Comparison of ENCODE assay signal across 38 cellular contexts in the genomic region with DNA sequence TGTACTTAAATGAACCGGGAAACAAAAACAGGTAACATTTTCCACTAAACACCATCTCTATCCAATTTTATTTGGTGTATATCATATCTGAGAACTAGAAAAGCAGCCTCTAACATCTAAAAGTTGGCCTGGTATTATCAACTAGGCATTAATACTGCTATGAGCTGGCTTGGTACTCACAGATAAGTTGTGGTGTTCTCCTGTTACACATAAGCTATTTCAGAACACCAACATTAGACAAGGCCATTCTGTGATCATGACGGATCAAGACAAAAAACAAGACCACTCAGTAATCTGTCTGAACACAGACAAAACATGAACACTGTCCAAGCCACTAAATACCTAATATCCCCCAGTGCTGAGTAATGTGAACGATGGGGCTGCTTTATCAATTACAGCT. TPM values are rescaled to one million over a fixed set of nuclear protein-coding genes. Genes with fewer than 3 reads are reported as not detected.
"Had no signal": no experiment of that assay in that cellular context is flagged by ENCODE, and none has a peak within 500 bp of the region (broad histone marks: within the 10 kb centered on the region; RNA-seq: fewer than 3 reads in every experiment).

No MANE protein-coding gene starts in this region.

- ATAC-seq: activated naive CD4-positive, alpha-beta T cell treated with anti-CD3 and anti-CD28 coated beads, Interleukin-2, amount 50 U/mL, for 72 hours; activated T-cell treated with anti-CD3 and anti-CD28 coated beads, Interleukin-2, amount 50 U/mL, for 4 hours; body of pancreas; PC-3 had no signal

- H3K4me1 ChIP-seq: body of pancreas, Peyer's patch had no signal

- H3K9me3 ChIP-seq: adrenal gland, body of pancreas, MG63, Peyer's patch had no signal

- H3K27ac Mint-ChIP-seq: activated B cell treated with CpG ODN at 0.5 μM for 24 hours; activated CD4-positive, alpha-beta memory T cell treated with anti-CD3 and anti-CD28 coated beads for 36 hours; activated naive CD4-positive, alpha-beta T cell treated with anti-CD3 and anti-CD28 coated beads for 36 hours; activated naive CD4-positive, alpha-beta T cell treated with anti-CD3 and anti-CD28 coated beads, Interleukin-2, amount 50 U/mL, for 72 hours; activated T-helper 1 cell treated with anti-CD3 and anti-CD28 coated beads, Interleukin-12 subunit alpha, Interleukin-12 subunit beta, Interleukin-2, Interleukin-4 antibody, amounts not matched to agents 30 ng/mL and 10 ng/mL and 1 ng/mL, durations not matched to agents 14 hours and 24 hours and 36 hours had no signal

- H3K4me3 ChIP-seq: adrenal gland, body of pancreas, MG63, Peyer's patch had no signal

- FAIRE-seq: astrocyte, bronchial epithelial cell had no signal

- DNase-seq: activated B cell treated with CpG ODN at 0.5 μM for 24 hours; activated CD4-positive, alpha-beta memory T cell treated with anti-CD3 and anti-CD28 coated beads for 36 hours; activated CD4-positive, alpha-beta T cell treated with anti-CD3 and anti-CD28 coated beads for 4 hours; activated CD4-positive, alpha-beta T cell treated with anti-CD3 and anti-CD28 coated beads, Interleukin-2, amount 50 U/mL, for 1 hour; activated CD4-positive, CD25-positive, alpha-beta regulatory T cell treated with anti-CD3 and anti-CD28 coated beads, Interleukin-2, amount 50 U/mL, for 72 hours; activated CD8-positive, alpha-beta memory T cell treated with anti-CD3 and anti-CD28 coated beads, Interleukin-2, amount 50 U/mL, for 4 hours; activated gamma-delta T cell treated with Interleukin-2 at 50 U/mL for 16 hours; activated naive CD4-positive, alpha-beta T cell treated with anti-CD3 and anti-CD28 coated beads for 36 hours; activated T-cell treated with anti-CD3 and anti-CD28 coated beads for 4 hours; activated T-cell treated with anti-CD3 and anti-CD28 coated beads, Interleukin-2, amount 50 U/mL, for 4 hours; adrenal gland; body of pancreas; central memory CD4-positive, alpha-beta T cell; Kasumi-1; KG1; MG63; NCI-H1048; NCI-H1105 treated with DMSO at 0.1 percent for 48 hours; NCI-H1436; NCI-H1694 treated with DMSO at 0.1 percent for 48 hours; NCI-H2029; NCI-H2171 treated with DMSO at 0.1 percent for 48 hours; NCI-H2227 treated with DMSO at 0.1 percent for 48 hours; NCI-H446; NCI-H510A treated with DMSO at 0.1 percent for 48 hours; NCI-H69; PC-3; Peyer's patch; RPMI8226; SW 1271; T-helper 1 cell; T-helper 2 cell; T-helper 9 cell had no signal

- H3K36me3 Mint-ChIP-seq: activated CD4-positive, alpha-beta memory T cell treated with anti-CD3 and anti-CD28 coated beads for 36 hours had no signal

- H3K4me3 Mint-ChIP-seq: activated B cell treated with CpG ODN at 0.5 μM for 24 hours; activated CD4-positive, alpha-beta memory T cell treated with anti-CD3 and anti-CD28 coated beads for 36 hours; activated naive CD4-positive, alpha-beta T cell treated with anti-CD3 and anti-CD28 coated beads for 36 hours; activated T-cell treated with anti-CD3 and anti-CD28 coated beads, Interleukin-2, amount 50 U/mL, for 4 hours; activated T-helper 1 cell treated with anti-CD3 and anti-CD28 coated beads, Interleukin-12 subunit alpha, Interleukin-12 subunit beta, Interleukin-2, Interleukin-4 antibody, amounts not matched to agents 30 ng/mL and 10 ng/mL and 1 ng/mL, durations not matched to agents 14 hours and 24 hours and 36 hours had no signal

- H3K27ac ChIP-seq: body of pancreas, Peyer's patch, VCaP had no signal

- H3K27me3 ChIP-seq: adrenal gland, body of pancreas, Peyer's patch had no signal

- H3K9me3 Mint-ChIP-seq: activated B cell treated with CpG ODN at 0.5 μM for 24 hours; activated CD4-positive, alpha-beta memory T cell treated with anti-CD3 and anti-CD28 coated beads for 36 hours; activated naive CD4-positive, alpha-beta T cell treated with anti-CD3 and anti-CD28 coated beads for 36 hours; activated naive CD4-positive, alpha-beta T cell treated with anti-CD3 and anti-CD28 coated beads, Interleukin-2, amount 50 U/mL, for 72 hours; activated T-cell treated with anti-CD3 and anti-CD28 coated beads, Interleukin-2, amount 50 U/mL, for 4 hours; activated T-helper 1 cell treated with anti-CD3 and anti-CD28 coated beads, Interleukin-12 subunit alpha, Interleukin-12 subunit beta, Interleukin-2, Interleukin-4 antibody, amounts not matched to agents 30 ng/mL and 10 ng/mL and 1 ng/mL, durations not matched to agents 14 hours and 24 hours and 36 hours had no signal

- H3K36me3 ChIP-seq: adrenal gland, MG63, Peyer's patch had no signal

- H3K27me3 Mint-ChIP-seq: activated B cell treated with CpG ODN at 0.5 μM for 24 hours had no signal

RNA-seq across cellular contexts. Expression of a gene that starts 11.9 kb away (rescaled TPM):
- total RNA-seq: PC-3 had no signal
